13 cellular contexts compared by ENCODE assay signal in the genomic region with DNA sequence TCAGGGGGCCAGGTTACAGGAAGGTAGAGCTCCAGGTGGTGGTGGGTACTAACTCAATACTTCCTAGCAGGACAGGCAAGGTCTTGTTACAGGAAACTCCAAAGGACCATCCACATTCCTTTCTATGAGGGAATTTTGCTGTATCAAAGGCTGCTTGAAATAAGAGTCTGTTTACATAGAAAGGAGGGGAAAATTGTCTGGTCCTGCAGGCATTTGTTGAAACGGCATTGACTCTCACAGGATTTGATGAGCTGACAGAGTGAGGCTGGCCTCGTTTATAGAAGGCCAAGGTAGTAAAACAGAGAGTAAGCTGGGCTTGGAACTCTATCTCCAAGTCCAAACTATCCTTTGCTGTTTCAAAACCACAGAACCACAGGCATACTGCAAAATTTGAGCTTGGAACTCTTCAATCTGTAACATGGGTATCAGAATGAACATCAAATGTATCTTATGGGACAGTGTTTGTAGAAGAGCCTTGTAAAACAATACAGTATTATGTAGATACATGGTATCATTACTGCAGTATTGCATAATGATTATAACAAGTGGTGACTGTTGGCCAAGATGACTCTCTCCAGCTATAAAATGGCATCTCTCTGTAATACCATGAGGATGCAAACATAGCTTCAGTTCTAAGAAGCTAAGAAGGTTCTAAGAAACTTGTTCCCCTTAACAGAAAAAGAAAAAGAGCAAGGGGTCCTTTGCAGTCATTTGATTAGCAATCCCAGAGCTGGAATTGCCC.
DNase-seq lines count a peak whose midpoint lies in the region; ATAC-seq, FAIRE-seq and TF ChIP-seq lines count a peak whose summit lies in the region.
"Had no signal": no experiment of that assay in that cellular context is flagged by ENCODE, and none has a peak within 500 bp of the region (broad histone marks: within the 10 kb centered on the region; RNA-seq: fewer than 3 reads in every experiment).

No MANE protein-coding gene starts in this region.

- H3K4me1 Mint-ChIP-seq in HFFc6 (ENCODE audit: low read depth), result peaks cover 100% of the 10 kb centered on the region
- peaks cover 16% of the 10 kb centered on the region for H3K4me1 Mint-ChIP-seq in stimulated activated effector memory CD8-positive, alpha-beta T cell treated with anti-CD3 and anti-CD28 coated beads, Interleukin-12 subunit alpha, Interleukin-12 subunit beta, amount 100 ng/mL, for 72 hours

- H4K20me1 ChIP-seq in keratinocyte (ENCODE audit: control insufficient read depth, extremely low read depth, insufficient read depth, low read length), result no peaks in the 10 kb centered on the region

- peak; percentile 69 for FAIRE-seq in keratinocyte (lab: Jason Lieb, UNC)

- H3K27ac Mint-ChIP-seq in HFFc6, result peak overlapping the region; percentile 98
- H3K27ac Mint-ChIP-seq in stimulated activated effector memory CD8-positive, alpha-beta T cell treated with anti-CD3 and anti-CD28 coated beads, Interleukin-12 subunit alpha, Interleukin-12 subunit beta, amount 100 ng/mL, for 72 hours, result no peak overlapping the region
- H3K27ac Mint-ChIP-seq: activated T-cell treated with anti-CD3 and anti-CD28 coated beads, Interleukin-2, amount 50 U/mL, for 72 hours; progenitor cell of endocrine pancreas had no signal

- H3K36me3 Mint-ChIP-seq in HFFc6 (ENCODE audit: low read depth), result peaks cover 93% of the 10 kb centered on the region
- H3K36me3 Mint-ChIP-seq in stimulated activated effector memory CD8-positive, alpha-beta T cell treated with anti-CD3 and anti-CD28 coated beads, Interleukin-12 subunit alpha, Interleukin-12 subunit beta, amount 100 ng/mL, for 72 hours, result peaks cover 18% of the 10 kb centered on the region

- peaks cover 59% of the 10 kb centered on the region for H3K4me1 ChIP-seq in keratinocyte (ENCODE audit: control insufficient read depth, extremely low read depth, insufficient read depth, low read length)
- peaks cover 3 to 65% (median 54%) of the 10 kb centered on the region in 5 donors for H3K4me1 ChIP-seq in subcutaneous abdominal adipose tissue (ENCODE audit: control insufficient read depth in 5 of 5, insufficient read depth in 5 of 5, low read length in 5 of 5)

- H3K36me3 ChIP-seq in keratinocyte (ENCODE audit: control insufficient read depth in 2 of 2, extremely low read depth in 1 of 2, insufficient read depth in 2 of 2, low read length in 2 of 2) (peaks cover 0 to 14% of the 10 kb centered on the region in 2 experiments), subcutaneous abdominal adipose tissue (ENCODE audit: control insufficient read depth in 5 of 5, insufficient read depth in 5 of 5, low read length in 5 of 5) (peaks cover 0 to 30% (median 17%) of the 10 kb centered on the region in 5 donors)

- peak overlapping the region; percentile 60 for H3K27ac ChIP-seq in keratinocyte (ENCODE audit: control insufficient read depth, insufficient read depth, low read length)
- H3K27ac ChIP-seq in subcutaneous abdominal adipose tissue (ENCODE audit: low read depth, low read length), result peak overlapping the region; percentile 55

- no peak for TF ChIP-seq CTCF in HFFc6 (IDR thresholded peaks at IDR 0.05)
- TF ChIP-seq CTCF in keratinocyte (optimal IDR thresholded peaks at IDR 0.05 in 1 of 3, IDR thresholded peaks at IDR 0.05 in 1 of 3, conservative IDR thresholded peaks at IDR 0.05 in 1 of 3; ENCODE audit: extremely low read depth in 1 of 3, insufficient read depth in 2 of 3, low read length in 3 of 3), result no peak

- H3K9ac ChIP-seq in keratinocyte (ENCODE audit: control insufficient read depth, extremely low read depth, insufficient read depth, low read length), result peak overlapping the region; percentile 13
- no peak overlapping the region for H3K9ac ChIP-seq in subcutaneous abdominal adipose tissue (ENCODE audit: low read length in 5 of 5)

- peaks cover 16% of the 10 kb centered on the region for H3K27me3 Mint-ChIP-seq in HFFc6 (ENCODE audit: insufficient read depth)
- H3K27me3 Mint-ChIP-seq: progenitor cell of endocrine pancreas had no signal

- H3K9me1 ChIP-seq in keratinocyte (ENCODE audit: control insufficient read depth, extremely low read depth, insufficient read depth, low read length), result no peaks in the 10 kb centered on the region

- ATAC-seq in GM18502 (IDR thresholded peaks at IDR 0.05; ENCODE audit: poor library complexity, unreplicated experiment) (no peak), HG03442 (IDR thresholded peaks at IDR 0.05; ENCODE audit: unreplicated experiment) (no peak)
- ATAC-seq in stimulated activated effector memory CD8-positive, alpha-beta T cell treated with anti-CD3 and anti-CD28 coated beads, Interleukin-12 subunit alpha, Interleukin-12 subunit beta, amount 100 ng/mL, for 72 hours, result no peak

- H3K9me3 Mint-ChIP-seq in HFFc6, result no peaks in the 10 kb centered on the region
- no peaks in the 10 kb centered on the region for H3K9me3 Mint-ChIP-seq in stimulated activated effector memory CD8-positive, alpha-beta T cell treated with anti-CD3 and anti-CD28 coated beads, Interleukin-12 subunit alpha, Interleukin-12 subunit beta, amount 100 ng/mL, for 72 hours
- H3K9me3 Mint-ChIP-seq: activated T-cell treated with anti-CD3 and anti-CD28 coated beads, Interleukin-2, amount 50 U/mL, for 72 hours had no signal

- no peak overlapping the region for H2AFZ ChIP-seq in keratinocyte (ENCODE audit: control insufficient read depth, low read length)

- H3K4me2 ChIP-seq in keratinocyte (ENCODE audit: control insufficient read depth, extremely low read depth, insufficient read depth, low read depth, low read length), result peak overlapping the region; percentile 33

- peak overlapping the region; percentile 17 for H3K4me3 Mint-ChIP-seq in HFFc6
- H3K4me3 Mint-ChIP-seq in stimulated activated effector memory CD8-positive, alpha-beta T cell treated with anti-CD3 and anti-CD28 coated beads, Interleukin-12 subunit alpha, Interleukin-12 subunit beta, amount 100 ng/mL, for 72 hours, result no peak overlapping the region
- H3K4me3 Mint-ChIP-seq: activated T-cell treated with anti-CD3 and anti-CD28 coated beads, Interleukin-2, amount 50 U/mL, for 72 hours had no signal

- H3K9me3 ChIP-seq in keratinocyte (ENCODE audit: control insufficient read depth, low read depth, low read length) (no peaks in the 10 kb centered on the region), subcutaneous abdominal adipose tissue (ENCODE audit: control insufficient read depth in 5 of 5, low read length in 5 of 5) (no peaks in the 10 kb centered on the region)

- H3K27me3 ChIP-seq in keratinocyte (ENCODE audit: control insufficient read depth, extremely low read depth, insufficient read depth, low read length) (no peaks in the 10 kb centered on the region), subcutaneous abdominal adipose tissue (ENCODE audit: control insufficient read depth in 5 of 5, insufficient read depth in 4 of 5, low read length in 5 of 5) (no peaks in the 10 kb centered on the region)

- H3K4me3 ChIP-seq in keratinocyte (ENCODE audit: control insufficient read depth in 2 of 3, extremely low read depth in 1 of 3, insufficient read depth in 2 of 3, low read depth in 1 of 3, low read length in 3 of 3) (no peak overlapping the region), subcutaneous abdominal adipose tissue (ENCODE audit: low read depth in 1 of 5, low read length in 5 of 5) (no peak overlapping the region)

- dilution Hi-C loops in keratinocyte (cut with MboI; ENCODE audit: extremely low pct_ligation_motif_present, low sequenced_read_pairs), result no loop called here

- H3K79me2 ChIP-seq in keratinocyte (ENCODE audit: control insufficient read depth, insufficient read depth, low read length), result peaks cover 5% of the 10 kb centered on the region

- DNase-seq in HFFc6 (no peak), amniotic epithelial cell (ENCODE audit: low read depth) (peak; percentile 26), keratinocyte (ENCODE audit: low read depth, low spot score) (no peak)
- no peak for DNase-seq in stimulated activated effector memory CD8-positive, alpha-beta T cell treated with anti-CD3 and anti-CD28 coated beads, Interleukin-12 subunit alpha, Interleukin-12 subunit beta, amount 100 ng/mL, for 72 hours (ENCODE audit: low spot score in 2 of 2)
- DNase-seq: activated T-cell treated with anti-CD3 and anti-CD28 coated beads, Interleukin-2, amount 50 U/mL, for 72 hours; caudate nucleus; COR-L47; Karpas-422; NCI-H524 had no signal
